12 cellular contexts compared by ENCODE assay signal in the genomic region with DNA sequence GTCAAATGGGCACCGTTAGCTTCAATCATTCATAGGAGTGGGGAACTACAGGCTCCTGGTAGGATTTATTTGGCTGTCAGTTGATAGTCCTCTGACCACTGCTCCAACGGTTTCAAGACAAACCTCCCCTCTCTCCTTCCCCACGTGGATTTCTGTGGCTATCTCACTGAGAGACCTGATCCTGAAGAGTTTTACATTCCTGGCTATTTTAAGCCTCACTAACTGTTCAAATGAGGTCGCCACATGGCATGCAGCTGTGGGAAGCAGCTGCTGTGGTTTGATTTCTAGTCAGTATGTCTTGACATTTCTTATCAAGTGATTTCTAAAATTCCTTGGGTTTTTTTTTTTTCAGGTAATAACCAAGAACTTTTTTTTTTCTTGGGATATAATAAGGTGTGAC. TPM values are rescaled to one million over a fixed set of nuclear protein-coding genes. Genes with fewer than 3 reads are reported as not detected.
DNase-seq lines count a peak whose midpoint lies in the region; ATAC-seq and TF ChIP-seq lines count a peak whose summit lies in the region.
"Had no signal": no experiment of that assay in that cellular context is flagged by ENCODE, and none has a peak within 500 bp of the region (broad histone marks: within the 10 kb centered on the region; RNA-seq: fewer than 3 reads in every experiment).

No MANE protein-coding gene starts in this region.

- H3K4me3 ChIP-seq in OCI-LY7 (ENCODE audit: low read depth, low read length, poor library complexity, severe bottlenecking): no peak overlapping the region
- H3K4me3 ChIP-seq in psoas muscle: no peak overlapping the region
- H3K4me3 ChIP-seq: skin epidermis had no signal

- CTCF ChIA-PET in OCI-LY7 (lab: Charles Lee; ENCODE audit: unreplicated experiment): interaction anchor here (0.6 kb wide), 1 partner anchor 983 kb away, joined by 3 read pairs; no protein-coding TSS in a partner anchor

- POLR2A ChIA-PET in OCI-LY7 (lab: Charles Lee): interaction anchor here (0.6 to 0.9 kb wide), 5 partner anchors 8 to 599 kb away, joined by 3 to 4 read pairs (median 3); no protein-coding TSS in a partner anchor

- no peak for DNase-seq in activated T-cell treated with anti-CD3 and anti-CD28 coated beads, Interleukin-2, amount 50 U/mL, for 4 hours
- DNase-seq in activated T-cell treated with anti-CD3 and anti-CD28 coated beads for 4 hours (no peak), OCI-LY7 (ENCODE audit: low spot score) (no peak), epidermal melanocyte (ENCODE audit: insufficient read length, low spot score) (peak; percentile 71), psoas muscle (no peak), left colon (no peak), SKM-1 (lab: John Stamatoyannopoulos, UW; ENCODE audit: unreplicated experiment) (no peak), RKO (ENCODE audit: low spot score) (no peak)
- DNase-seq: caudate nucleus, H9, NCI-H748 treated with DMSO at 0.1 percent for 48 hours had no signal

- H3K27ac ChIP-seq in OCI-LY7 (ENCODE audit: low read depth, low read length, poor library complexity, severe bottlenecking) (no peak overlapping the region), psoas muscle (no peak overlapping the region)
- H3K27ac ChIP-seq: skin epidermis had no signal

- no TSS peak for BruUV-seq in OCI-LY7 (replicated peaks; lab: Mats Ljungman, UMichigan)

- no peaks in the 10 kb centered on the region for H3K79me2 ChIP-seq in OCI-LY7 (ENCODE audit: insufficient read depth, low read depth, low read length)

- no peaks in the 10 kb centered on the region for H3K9me2 ChIP-seq in OCI-LY7 (ENCODE audit: insufficient read depth, low read length)

- H3K4me1 ChIP-seq in OCI-LY7 (ENCODE audit: insufficient read depth, low read length, poor library complexity, severe bottlenecking): peaks cover 36% of the 10 kb centered on the region
- H3K4me1 ChIP-seq in psoas muscle: peaks cover 13% of the 10 kb centered on the region

- H3K4me1 Mint-ChIP-seq in activated T-cell treated with anti-CD3 and anti-CD28 coated beads, Interleukin-2, amount 50 U/mL, for 4 hours (ENCODE audit: low read depth): peaks cover 70% of the 10 kb centered on the region

- H3K4me2 ChIP-seq in OCI-LY7 (ENCODE audit: low read length): 0 out of 2 replicates have a peak overlapping the region, but pooled peaks have one; percentile 1

- no peaks in the 10 kb centered on the region for H3K9me3 ChIP-seq in OCI-LY7 (ENCODE audit: low read length)
- H3K9me3 ChIP-seq in psoas muscle: no peaks in the 10 kb centered on the region

- H3K9me3 Mint-ChIP-seq in activated T-cell treated with anti-CD3 and anti-CD28 coated beads, Interleukin-2, amount 50 U/mL, for 4 hours: no peaks in the 10 kb centered on the region
- H3K9me3 Mint-ChIP-seq: H9 had no signal

- peak overlapping the region; percentile 37 for H3K4me3 Mint-ChIP-seq in activated T-cell treated with anti-CD3 and anti-CD28 coated beads, Interleukin-2, amount 50 U/mL, for 4 hours
- H3K4me3 Mint-ChIP-seq: H9 had no signal

- no peaks in the 10 kb centered on the region for H3K27me3 Mint-ChIP-seq in activated T-cell treated with anti-CD3 and anti-CD28 coated beads, Interleukin-2, amount 50 U/mL, for 4 hours (ENCODE audit: low read depth)

- intact Hi-C loops in OCI-LY7 (cut with micrococcal nuclease; ENCODE audit: unreplicated experiment) (no loop called here), psoas muscle (cut with DNase I) (no loop called here), left colon (cut with DNase I, micrococcal nuclease) (no loop called here)

- no peaks in the 10 kb centered on the region for H4K20me1 ChIP-seq in OCI-LY7 (ENCODE audit: insufficient read depth, low read length)

- no peaks in the 10 kb centered on the region for H3K36me3 Mint-ChIP-seq in activated T-cell treated with anti-CD3 and anti-CD28 coated beads, Interleukin-2, amount 50 U/mL, for 4 hours (ENCODE audit: insufficient read depth)

- no peak overlapping the region for H2AFZ ChIP-seq in OCI-LY7 (ENCODE audit: low read length)

- TF ChIP-seq CTCF in OCI-LY7 (conservative IDR thresholded peaks at IDR 0.05; ENCODE audit: low read length) (no peak), psoas muscle (IDR thresholded peaks at IDR 0.05) (no peak)

- no peak for ATAC-seq in activated T-cell treated with anti-CD3 and anti-CD28 coated beads, Interleukin-2, amount 50 U/mL, for 4 hours
- peak; percentile 68 to 83 (median 80) for ATAC-seq in psoas muscle
- ATAC-seq in left colon: no peak

- no peaks in the 10 kb centered on the region for H3K27me3 ChIP-seq in psoas muscle (ENCODE audit: insufficient read depth in 3 of 3, low read length in 2 of 3)

- 4 to 15% (median 9%) methylated on average over 4 of the region's 4 CpGs for WGBS in psoas muscle, 3 donors

- H3K36me3 ChIP-seq in OCI-LY7 (ENCODE audit: insufficient read depth, low read length) (no peaks in the 10 kb centered on the region), psoas muscle (ENCODE audit: insufficient read depth in 1 of 2, low read depth in 1 of 2) (no peaks in the 10 kb centered on the region)

RNA-seq across cellular contexts. Expression of gene CDK5R1, which starts 38.3 kb away (rescaled TPM):
- 10 to 100 TPM; 14.8 to 20.9 (median 15.7) TPM for total RNA-seq in activated T-cell treated with anti-CD3 and anti-CD28 coated beads, Interleukin-2, amount 50 U/mL, for 4 hours
- 0.51 and 1.3 TPM in 2 replicates for total RNA-seq in OCI-LY7 (2014; rRNA removed; shearing (Covaris generic))
- total RNA-seq in OCI-LY7 (2022) (2.0 and 2.2 TPM in 2 replicates), psoas muscle (1 to 10 TPM; 1.2 to 5.2 (median 2.5) TPM), left colon (1 to 10 TPM in 1 of 2 donors, under 1 TPM in 1; 0.61 to 1.1 TPM)
- 1 to 10 TPM in 2 of 3 donors, under 1 TPM in 1; 0.44 to 2.1 (median 1.1) TPM for polyA plus RNA-seq in psoas muscle

Comparison
In these comparisons a context has a peak if more than half of its experiments do, and no peak if none do; other contexts are left out.
1. ATAC-seq: peak in psoas muscle (4 of 4); none in activated T-cell treated with anti-CD3 and anti-CD28 coated beads, Interleukin-2, amount 50 U/mL, for 4 hours (0 of 2) and left colon (single experiment).